Comparison of ENCODE assay signal across 9 cellular contexts in the genomic region with DNA sequence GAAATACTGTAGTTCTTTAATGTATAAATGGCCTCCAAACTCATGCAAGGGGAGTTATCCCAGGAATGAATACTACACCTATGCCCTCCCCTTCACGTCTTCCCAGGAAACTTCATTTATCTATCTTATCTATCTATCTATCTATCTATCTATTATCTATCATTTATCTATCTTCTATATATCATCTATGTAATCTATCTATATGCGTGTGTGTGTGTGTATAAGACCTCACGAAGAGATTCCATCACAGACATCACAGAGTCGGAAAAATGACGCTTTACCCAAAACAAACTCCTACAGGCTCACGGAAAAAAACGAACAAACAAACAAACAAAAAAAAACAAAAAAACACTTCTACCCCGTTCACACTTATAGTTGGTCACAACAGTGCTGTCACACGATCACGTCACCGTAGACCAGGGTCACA. TPM values are rescaled to one million over a fixed set of nuclear protein-coding genes. Genes with fewer than 3 reads are reported as not detected.
A peak's percentile ranks its signal among the peaks of the same experiment; 100 is the strongest.
DNase-seq lines count a peak whose midpoint lies in the region; ATAC-seq, FAIRE-seq and TF ChIP-seq lines count a peak whose summit lies in the region.
"Had no signal": no experiment of that assay in that cellular context is flagged by ENCODE, and none has a peak within 500 bp of the region (broad histone marks: within the 10 kb centered on the region; RNA-seq: fewer than 3 reads in every experiment).

No MANE protein-coding gene starts in this region.

- peaks cover 19% of the 10 kb centered on the region for H3K4me1 ChIP-seq in CD8-positive, alpha-beta T cell (ENCODE audit: insufficient read depth, low read length)
- H3K4me1 ChIP-seq in Panc1 (ENCODE audit: control insufficient read depth, insufficient read depth, low read length) (peaks cover 13% of the 10 kb centered on the region), pancreas (peaks cover 0 to 13% (median 12%) of the 10 kb centered on the region in 3 donors)

- in situ Hi-C loops in Panc1 (cut with HindIII; ENCODE audit: low pct_unique_long_range_greater_than_20kb, low sequenced_read_pairs): no loop called here

- peak overlapping the region; percentile 99 for H3K27ac Mint-ChIP-seq in CD8-positive, alpha-beta T cell

- TF ChIP-seq CTCF in CD8-positive, alpha-beta T cell (IDR thresholded peaks at IDR 0.05): no peak
- TF ChIP-seq CTCF in Panc1 (IDR thresholded peaks at IDR 0.05): no peak
- no peak for TF ChIP-seq CTCF in epithelial cell of proximal tubule (conservative IDR thresholded peaks at IDR 0.05; ENCODE audit: low read depth, low read length)
- TF ChIP-seq CTCF in pancreas (IDR thresholded peaks at IDR 0.05): no peak

- peak overlapping the region; percentile 96 for H3K27ac ChIP-seq in CD8-positive, alpha-beta T cell (ENCODE audit: low read depth, low read length)
- H3K27ac ChIP-seq in Panc1 (ENCODE audit: low read length) (peak overlapping the region; percentile 91), pancreas (peak overlapping the region; percentile 71 to 81 (median 76)), caudate nucleus (ENCODE audit: low read depth, low read length) (no peak overlapping the region)

- no peak for TF ChIP-seq POLR2A in H54 (IDR thresholded peaks at IDR 0.05; ENCODE audit: low read depth, low read length)

- FAIRE-seq in pancreas (lab: Jason Lieb, UNC): no peak
- FAIRE-seq in H54 (lab: Jason Lieb, UNC): no peak
- FAIRE-seq: TTC549 had no signal

- peaks cover 78% of the 10 kb centered on the region for H3K36me3 Mint-ChIP-seq in CD8-positive, alpha-beta T cell

- H3K4me3 Mint-ChIP-seq in CD8-positive, alpha-beta T cell: peak overlapping the region; percentile 87

- H3K4me3 ChIP-seq in CD8-positive, alpha-beta T cell (ENCODE audit: low read depth, low read length): peak overlapping the region; percentile 87
- H3K4me3 ChIP-seq in Panc1 (ENCODE audit: low read depth in 2 of 2, low read length in 2 of 2) (peak overlapping the region; percentile 57 to 99), epithelial cell of proximal tubule (ENCODE audit: low read depth, low read length) (peak overlapping the region; percentile 86), pancreas (peak overlapping the region; percentile 70 to 86 (median 75))

- H3K27me3 Mint-ChIP-seq in CD8-positive, alpha-beta T cell (ENCODE audit: low read depth): no peaks in the 10 kb centered on the region

- POLR2A ChIA-PET in CD8-positive, alpha-beta T cell (lab: Charles Lee): interaction anchor here (0.8 to 1.7 kb wide), 6 partner anchors 32 to 637 kb away, joined by 3 to 9 read pairs (median 3); a partner anchor contains a TSS
- POLR2A ChIA-PET in Panc1 (lab: Charles Lee): interaction anchor here (1.3 kb wide), 1 partner anchor 45 kb away, joined by 3 read pairs; a partner anchor contains a TSS

- no peak for ATAC-seq in CD8-positive, alpha-beta T cell
- no peak for ATAC-seq in Panc1
- no peak for ATAC-seq in pancreas
- ATAC-seq in HG03025 (IDR thresholded peaks at IDR 0.05; ENCODE audit: low FRiP score, unreplicated experiment): no peak
- ATAC-seq in GM19324 (IDR thresholded peaks at IDR 0.05; ENCODE audit: low FRiP score, unreplicated experiment): no peak

- peaks cover 3% of the 10 kb centered on the region for H3K9me3 ChIP-seq in CD8-positive, alpha-beta T cell (ENCODE audit: low read length)
- peaks cover 11% of the 10 kb centered on the region; the same call in 1 of the 2 replicates for H3K9me3 ChIP-seq in Panc1 (ENCODE audit: control insufficient read depth, insufficient read depth, low read depth, low read length)
- no peaks in the 10 kb centered on the region for H3K9me3 ChIP-seq in pancreas

- CTCF ChIA-PET in CD8-positive, alpha-beta T cell (lab: Charles Lee): interaction anchor here (1.0 kb wide), 1 partner anchor 35 kb away, joined by 3 read pairs; no protein-coding TSS in a partner anchor
- CTCF ChIA-PET in Panc1 (lab: Charles Lee): interaction anchor here (0.6 kb wide), 1 partner anchor 399 kb away, joined by 3 read pairs; no protein-coding TSS in a partner anchor

- H3K36me3 ChIP-seq in CD8-positive, alpha-beta T cell (ENCODE audit: insufficient read depth, low read length): peaks cover 14% of the 10 kb centered on the region
- 0 out of 2 replicates have a peak, but pooled peaks cover 4% of the 10 kb centered on the region for H3K36me3 ChIP-seq in Panc1 (ENCODE audit: control insufficient read depth, insufficient read depth, low read length)
- H3K36me3 ChIP-seq in pancreas: peaks cover 2 to 6% (median 2%) of the 10 kb centered on the region in 3 donors

- 0 to 1% methylated on average over 11 of the region's 11 CpGs for WGBS in pancreas, 2 donors

- H3K27me3 ChIP-seq in CD8-positive, alpha-beta T cell (ENCODE audit: insufficient read depth, low read length): no peaks in the 10 kb centered on the region
- H3K27me3 ChIP-seq in Panc1 (ENCODE audit: control insufficient read depth, insufficient read depth, low read length) (no peaks in the 10 kb centered on the region), pancreas (no peaks in the 10 kb centered on the region)

- TSS peak; percentile 90 for BruUV-seq in Panc1 (replicated peaks; lab: Mats Ljungman, UMichigan)

- H3K4me1 Mint-ChIP-seq in CD8-positive, alpha-beta T cell (ENCODE audit: low read depth): peaks cover 50% of the 10 kb centered on the region

- H3K9me3 Mint-ChIP-seq in CD8-positive, alpha-beta T cell: peaks cover 10% of the 10 kb centered on the region

- intact Hi-C loops in CD8-positive, alpha-beta T cell (cut with DNase I, micrococcal nuclease): loop anchor here (1.0 to 10.0 kb wide), 15 partner anchors 33 to 897 kb away; a partner anchor contains a TSS
- intact Hi-C loops in Panc1 (cut with micrococcal nuclease; ENCODE audit: unreplicated experiment) (no loop called here), pancreas (cut with DNase I) (no loop called here)

- no peak for DNase-seq in CD8-positive, alpha-beta T cell
- DNase-seq in Panc1 (ENCODE audit: low read depth, low spot score) (no peak), epithelial cell of proximal tubule (ENCODE audit: low read depth) (no peak), pancreas (no peak), H54 (ENCODE audit: insufficient read length, low spot score) (no peak), caudate nucleus (lab: John Stamatoyannopoulos, UW) (no peak)

RNA-seq across cellular contexts. Expression of a gene that starts 0.5 kb away (rescaled TPM):
- 10 to 100 TPM; 44.0 to 46.4 TPM for total RNA-seq in CD8-positive, alpha-beta T cell
- total RNA-seq in Panc1 (2021; ENCODE audit: unreplicated experiment): 15.6 TPM
- 2.7 TPM for polyA plus RNA-seq in Panc1 (2012; ENCODE audit: insufficient read length)
- total RNA-seq in epithelial cell of proximal tubule: 4.4 and 5.9 TPM in 2 replicates
- total RNA-seq in pancreas: 1 to 10 TPM; 2.3 to 7.0 (median 3.7) TPM
- polyA plus RNA-seq in pancreas: 1 to 10 TPM; 2.5 to 5.3 TPM

RNA-seq across cellular contexts. Expression of a gene that starts 32.5 kb away (rescaled TPM):
- 1 to 10 TPM; 4.6 to 4.7 TPM for total RNA-seq in CD8-positive, alpha-beta T cell
- 1.6 TPM for total RNA-seq in Panc1 (2021; ENCODE audit: unreplicated experiment)
- 0.80 TPM for polyA plus RNA-seq in Panc1 (2012; ENCODE audit: insufficient read length)
- 3.9 and 8.6 TPM in 2 replicates for total RNA-seq in epithelial cell of proximal tubule
- total RNA-seq in pancreas: 1 to 10 TPM; 1.8 to 5.4 (median 2.1) TPM
- 1 to 10 TPM; 1.3 to 2.2 TPM for polyA plus RNA-seq in pancreas

RNA-seq across cellular contexts. Expression of a gene that starts 44.5 kb away (rescaled TPM):
- total RNA-seq in CD8-positive, alpha-beta T cell: 1 to 10 TPM; 2.8 to 4.6 TPM
- total RNA-seq in Panc1 (2021; ENCODE audit: unreplicated experiment) (25.2 TPM), epithelial cell of proximal tubule (13.0 and 15.8 TPM in 2 replicates), pancreas (1 to 10 TPM; 2.3 to 9.0 (median 3.7) TPM)
- 6.6 TPM for polyA plus RNA-seq in Panc1 (2012; ENCODE audit: insufficient read length)
- polyA plus RNA-seq in pancreas: 1 to 10 TPM; 1.4 to 2.6 TPM

Comparison
In these comparisons a context has a peak if more than half of its experiments do, and no peak if none do; other contexts are left out.
1. intact Hi-C loops: an anchor here in CD8-positive, alpha-beta T cell (1.0 to 10.0 kb wide); none called in Panc1 and pancreas.